7 cellular contexts compared by ENCODE assay signal in genomic region chr6:113859349-113860164, GRCh38. TPM values are rescaled to one million over a fixed set of nuclear protein-coding genes. Genes with fewer than 3 reads are reported as not detected.
DNase-seq lines count a peak whose midpoint lies in the region; ATAC-seq and TF ChIP-seq lines count a peak whose summit lies in the region.

No MANE protein-coding gene starts in this region.

- in situ Hi-C loops in GM13977 (cut with MboI; ENCODE audit: low pct_unique_long_range_greater_than_20kb, low sequenced_read_pairs, unreplicated experiment), result loop anchor here (10.0 kb wide), 2 partner anchors 225 to 555 kb away; no protein-coding TSS in a partner anchor

- H3K9me3 ChIP-seq in MM.1S (replicated peaks; ENCODE audit: insufficient read depth, low read length) (no peaks in the 10 kb centered on the region), left lung (no peaks in the 10 kb centered on the region)

- peak overlapping the region; percentile 58 for H3K4me3 ChIP-seq in MM.1S (ENCODE audit: low read length)
- peak overlapping the region; percentile 73 to 82 for H3K4me3 ChIP-seq in left lung

- H3K36me3 ChIP-seq in MM.1S (replicated peaks; ENCODE audit: insufficient read depth, low read length) (no peaks in the 10 kb centered on the region), left lung (peaks cover 0 to 5% of the 10 kb centered on the region in 2 donors)

- H3F3A ChIP-seq in MM.1S (ENCODE audit: insufficient read depth, low read length), result peaks cover 27% of the 10 kb centered on the region

- ATAC-seq in left lung (no peak), HG02973 (IDR thresholded peaks at IDR 0.05; ENCODE audit: unreplicated experiment) (no peak)

- H3K79me2 ChIP-seq in MM.1S (ENCODE audit: low read length), result peaks cover 34% of the 10 kb centered on the region

- peak overlapping the region; percentile 44; the same call in 1 of the 2 replicates for H3K9ac ChIP-seq in MM.1S (ENCODE audit: low read length)

- H3K9me2 ChIP-seq in MM.1S (replicated peaks; ENCODE audit: insufficient read depth, low read length), result no peaks in the 10 kb centered on the region

- no peaks in the 10 kb centered on the region for H3K27me3 ChIP-seq in MM.1S (replicated peaks; ENCODE audit: insufficient read depth, low read length)
- peaks cover 0 to 45% of the 10 kb centered on the region in 2 donors for H3K27me3 ChIP-seq in left lung

- H3K4me2 ChIP-seq in MM.1S (ENCODE audit: low read depth, low read length), result peak overlapping the region; percentile 67

- H2AFZ ChIP-seq in MM.1S (ENCODE audit: low read length), result no peak overlapping the region

- no peaks in the 10 kb centered on the region for H3K4me1 ChIP-seq in MM.1S (ENCODE audit: low read length)
- H3K4me1 ChIP-seq in left lung, result peaks cover 0 to 48% of the 10 kb centered on the region in 2 donors

- H4K20me1 ChIP-seq in MM.1S (ENCODE audit: insufficient read depth, low read length), result no peaks in the 10 kb centered on the region; the same call in 1 of the 2 replicates

- H3K27ac ChIP-seq in MM.1S (ENCODE audit: low read length) (no peak overlapping the region), left lung (peak overlapping the region; percentile 97 to 98)

- intact Hi-C loops in left lung (cut with DNase I), result no loop called here

- TF ChIP-seq CTCF in GM13977 (IDR thresholded peaks at IDR 0.05; ENCODE audit: extremely low read depth, insufficient read depth, missing control alignments) (peak; percentile 9), MM.1S (IDR thresholded peaks at IDR 0.05; ENCODE audit: low read length) (no peak), left lung (IDR thresholded peaks at IDR 0.05) (no peak)

- peak; percentile 55 for DNase-seq in GM13977 (ENCODE audit: low spot score)
- no peak for DNase-seq in MM.1S
- peak; percentile 26 for DNase-seq in dedifferentiated amniotic fluid mesenchymal stem cell (ENCODE audit: extremely low spot score)
- DNase-seq in left lung, result peak; percentile 44 to 84
- DNase-seq in stromal cell of bone marrow (ENCODE audit: low read depth), result peak; percentile 15
- DNase-seq in Kasumi-1 (lab: John Stamatoyannopoulos, UW), result no peak

RNA-seq across cellular contexts. Expression of gene MARCKS, which starts 2.4 kb away (rescaled TPM):
- 100 to 1,000 TPM; 102 to 118 TPM for total RNA-seq in left lung

Comparison
In these comparisons a context has a peak if more than half of its experiments do, and no peak if none do; other contexts are left out.
1. DNase-seq: peak in GM13977 (single experiment), dedifferentiated amniotic fluid mesenchymal stem cell (single experiment), left lung (2 of 2) and stromal cell of bone marrow (single experiment); none in MM.1S (single experiment) and Kasumi-1 (0 of 2).